Comparison of ENCODE assay signal across 9 cellular contexts in the genomic region with DNA sequence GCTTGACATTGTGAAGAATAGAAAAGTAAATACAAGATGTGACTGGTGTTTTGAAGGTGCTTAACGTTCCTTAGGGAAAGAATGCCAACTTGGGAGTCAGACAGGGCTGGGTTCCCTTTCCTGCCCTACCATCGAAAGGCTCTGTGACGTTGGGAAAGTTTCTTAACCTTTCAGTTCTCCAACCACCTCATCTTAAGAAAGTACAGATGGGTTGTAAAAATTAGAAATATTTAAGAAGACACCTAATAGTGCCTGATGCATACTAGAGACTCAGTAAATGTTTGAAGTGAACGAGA. TPM values are rescaled to one million over a fixed set of nuclear protein-coding genes. Genes with fewer than 3 reads are reported as not detected.
A peak's percentile ranks its signal among the peaks of the same experiment; 100 is the strongest.
DNase-seq lines count a peak whose midpoint lies in the region; ATAC-seq and TF ChIP-seq lines count a peak whose summit lies in the region.
"Had no signal": no experiment of that assay in that cellular context is flagged by ENCODE, and none has a peak within 500 bp of the region (broad histone marks: within the 10 kb centered on the region; RNA-seq: fewer than 3 reads in every experiment).

No MANE protein-coding gene starts in this region.

- TF ChIP-seq CTCF in astrocyte of the spinal cord (IDR thresholded peaks at IDR 0.05; ENCODE audit: low read depth, low read length) (no peak), lung (IDR thresholded peaks at IDR 0.05; ENCODE audit: control extremely low read depth, extremely low read depth) (no peak), transverse colon (IDR thresholded peaks at IDR 0.05) (no peak)

- peaks cover 28% of the 10 kb centered on the region for H3K36me3 Mint-ChIP-seq in activated naive CD4-positive, alpha-beta T cell treated with anti-CD3 and anti-CD28 coated beads, Interleukin-2, amount 10 ng/mL, durations not matched to agents 7 days and 5 days

- in situ Hi-C loops in astrocyte of the spinal cord (cut with HindIII; ENCODE audit: low sequenced_read_pairs) (no loop called here), transverse colon (cut with MboI; ENCODE audit: low pct_ligation_motif_present in 1 of 4, low pct_unique_long_range_greater_than_20kb in 1 of 4, low sequenced_read_pairs in 3 of 4) (no loop called here), KBM-7 (cut with MboI; ENCODE audit: low pct_unique_long_range_greater_than_20kb, low sequenced_read_pairs) (no loop called here)

- H3K27ac Mint-ChIP-seq in activated naive CD4-positive, alpha-beta T cell treated with anti-CD3 and anti-CD28 coated beads, Interleukin-2, amount 10 ng/mL, durations not matched to agents 7 days and 5 days, result peak overlapping the region; percentile 94

- H3K36me3 ChIP-seq in lung (ENCODE audit: control insufficient read depth in 2 of 2, insufficient read depth in 2 of 2, low read length in 2 of 2), result peaks cover 2% of the 10 kb centered on the region in 2 donors
- H3K36me3 ChIP-seq in transverse colon, result no peaks in the 10 kb centered on the region

- no peaks in the 10 kb centered on the region for H3K9me3 Mint-ChIP-seq in activated naive CD4-positive, alpha-beta T cell treated with anti-CD3 and anti-CD28 coated beads, Interleukin-2, amount 10 ng/mL, durations not matched to agents 7 days and 5 days

- H3K27ac ChIP-seq in lung (ENCODE audit: low read depth in 1 of 2, low read length in 1 of 2), result peak overlapping the region; percentile 90 to 98
- peak overlapping the region; percentile 98 to 100 (median 98) for H3K27ac ChIP-seq in transverse colon

- no peak for TF ChIP-seq POLR2A in transverse colon (IDR thresholded peaks at IDR 0.05)

- CTCF ChIA-PET in activated naive CD4-positive, alpha-beta T cell treated with anti-CD3 and anti-CD28 coated beads, Interleukin-2, amount 10 ng/mL, durations not matched to agents 7 days and 5 days (lab: Charles Lee), result interaction anchor here (1.0 to 2.0 kb wide), 4 partner anchors 10 to 29 kb away, joined by 3 to 9 read pairs (median 4); a partner anchor contains a TSS

- TF ChIP-seq EP300 in transverse colon (IDR thresholded peaks at IDR 0.05; ENCODE audit: low read depth), result no peak

- H3K27me3 ChIP-seq in lung (ENCODE audit: control insufficient read depth, insufficient read depth) (no peaks in the 10 kb centered on the region), transverse colon (no peaks in the 10 kb centered on the region)

- H3K4me3 ChIP-seq in astrocyte of the spinal cord (ENCODE audit: low read depth, low read length) (peak overlapping the region; percentile 91), lung (peak overlapping the region; percentile 84), transverse colon (peak overlapping the region; percentile 72 to 100 (median 87))

- ATAC-seq in lung (ENCODE audit: insufficient read depth, low FRiP score) (no peak), GM19035 (IDR thresholded peaks at IDR 0.05; ENCODE audit: unreplicated experiment) (no peak)

- H3K4me1 ChIP-seq in lung (ENCODE audit: control insufficient read depth in 2 of 2, insufficient read depth in 2 of 2, low read length in 2 of 2), result peaks cover 8 to 16% of the 10 kb centered on the region in 2 donors
- H3K4me1 ChIP-seq in transverse colon, result peaks cover 18 to 39% (median 28%) of the 10 kb centered on the region in 4 donors

- peaks cover 57% of the 10 kb centered on the region for H3K4me1 Mint-ChIP-seq in activated naive CD4-positive, alpha-beta T cell treated with anti-CD3 and anti-CD28 coated beads, Interleukin-2, amount 10 ng/mL, durations not matched to agents 7 days and 5 days

- 0 to 2% methylated on average over 4 of the region's 4 CpGs for WGBS in lung, 2 donors
- 0 to 1% methylated on average over 4 of the region's 4 CpGs for WGBS in transverse colon (ENCODE audit: low coverage in 1 of 2), 2 donors

- peak overlapping the region; percentile 93 for H3K4me3 Mint-ChIP-seq in activated naive CD4-positive, alpha-beta T cell treated with anti-CD3 and anti-CD28 coated beads, Interleukin-2, amount 10 ng/mL, durations not matched to agents 7 days and 5 days

- H3K27me3 Mint-ChIP-seq in activated naive CD4-positive, alpha-beta T cell treated with anti-CD3 and anti-CD28 coated beads, Interleukin-2, amount 10 ng/mL, durations not matched to agents 7 days and 5 days, result no peaks in the 10 kb centered on the region

- DNase-seq in activated naive CD4-positive, alpha-beta T cell treated with anti-CD3 and anti-CD28 coated beads, Interleukin-2, amount 10 ng/mL, durations not matched to agents 7 days and 5 days, result no peak
- DNase-seq in activated naive CD4-positive, alpha-beta T cell (lab: John Stamatoyannopoulos, UW), result no peak
- DNase-seq in astrocyte of the spinal cord (ENCODE audit: low read depth, low spot score), result no peak
- no peak for DNase-seq in lung (ENCODE audit: low spot score)
- no peak for DNase-seq in transverse colon
- no peak for DNase-seq in dermis blood vessel endothelial cell
- no peak for DNase-seq in KBM-7
- DNase-seq: NCI-H2227 treated with DMSO at 0.1 percent for 48 hours had no signal

- intact Hi-C loops in transverse colon (cut with DNase I; ENCODE audit: low total_unique reads), result no loop called here

- H3K9me3 ChIP-seq in lung (ENCODE audit: control insufficient read depth in 2 of 2, insufficient read depth in 1 of 2, low read length in 1 of 2), result no peaks in the 10 kb centered on the region
- no peaks in the 10 kb centered on the region for H3K9me3 ChIP-seq in transverse colon

RNA-seq across cellular contexts. Expression of a gene that starts 1.1 kb away (rescaled TPM):
- 10 to 100 TPM; 61.7 to 69.1 TPM for total RNA-seq in lung
- 10 to 100 TPM; 24.1 to 35.8 TPM for polyA plus RNA-seq in lung
- 10 to 100 TPM; 51.5 to 84.9 (median 77.6) TPM for total RNA-seq in transverse colon
- total RNA-seq in dermis blood vessel endothelial cell, result 35.1 and 46.7 TPM in 2 replicates

RNA-seq across cellular contexts. Expression of a gene that starts 6.1 kb away (rescaled TPM):
- total RNA-seq in lung, result 10 to 100 TPM; 38.2 to 64.0 TPM
- polyA plus RNA-seq in lung, result 10 to 100 TPM; 17.8 to 49.4 TPM
- total RNA-seq in transverse colon, result 100 to 1,000 TPM in 3 of 4 donors, 10 to 100 TPM in 1; 34.6 to 189 (median 138) TPM
- total RNA-seq in dermis blood vessel endothelial cell, result 98.4 and 117 TPM in 2 replicates

RNA-seq across cellular contexts. Expression of a gene that starts 25.1 kb away (rescaled TPM):
- total RNA-seq in lung, result 10 to 100 TPM; 27.3 to 57.7 TPM
- 10 to 100 TPM; 25.6 to 31.1 TPM for polyA plus RNA-seq in lung
- total RNA-seq in transverse colon, result 10 to 100 TPM; 19.1 to 48.3 (median 32.9) TPM
- 59.8 and 76.6 TPM in 2 replicates for total RNA-seq in dermis blood vessel endothelial cell

RNA-seq across cellular contexts. Expression of a gene that starts 49.0 kb away (rescaled TPM):
- 100 to 1,000 TPM in 1 of 2 donors, 10 to 100 TPM in 1; 75.5 to 220 TPM for total RNA-seq in lung
- 100 to 1,000 TPM in 1 of 2 donors, 10 to 100 TPM in 1; 58.6 to 138 TPM for polyA plus RNA-seq in lung
- total RNA-seq in transverse colon, result 100 to 1,000 TPM; 168 to 523 (median 216) TPM
- total RNA-seq in dermis blood vessel endothelial cell, result 186 and 260 TPM in 2 replicates

RNA-seq across cellular contexts. Expression of a gene that starts 50.4 kb away (rescaled TPM):
- total RNA-seq in lung (10 to 100 TPM; 25.9 to 32.4 TPM), transverse colon (10 to 100 TPM; 15.0 to 19.8 (median 18.9) TPM), dermis blood vessel endothelial cell (15.1 and 18.4 TPM in 2 replicates)
- polyA plus RNA-seq in lung, result 10 to 100 TPM; 24.8 to 49.0 TPM
